Comparison of ENCODE assay signal across 1 cellular context in the genomic region with DNA sequence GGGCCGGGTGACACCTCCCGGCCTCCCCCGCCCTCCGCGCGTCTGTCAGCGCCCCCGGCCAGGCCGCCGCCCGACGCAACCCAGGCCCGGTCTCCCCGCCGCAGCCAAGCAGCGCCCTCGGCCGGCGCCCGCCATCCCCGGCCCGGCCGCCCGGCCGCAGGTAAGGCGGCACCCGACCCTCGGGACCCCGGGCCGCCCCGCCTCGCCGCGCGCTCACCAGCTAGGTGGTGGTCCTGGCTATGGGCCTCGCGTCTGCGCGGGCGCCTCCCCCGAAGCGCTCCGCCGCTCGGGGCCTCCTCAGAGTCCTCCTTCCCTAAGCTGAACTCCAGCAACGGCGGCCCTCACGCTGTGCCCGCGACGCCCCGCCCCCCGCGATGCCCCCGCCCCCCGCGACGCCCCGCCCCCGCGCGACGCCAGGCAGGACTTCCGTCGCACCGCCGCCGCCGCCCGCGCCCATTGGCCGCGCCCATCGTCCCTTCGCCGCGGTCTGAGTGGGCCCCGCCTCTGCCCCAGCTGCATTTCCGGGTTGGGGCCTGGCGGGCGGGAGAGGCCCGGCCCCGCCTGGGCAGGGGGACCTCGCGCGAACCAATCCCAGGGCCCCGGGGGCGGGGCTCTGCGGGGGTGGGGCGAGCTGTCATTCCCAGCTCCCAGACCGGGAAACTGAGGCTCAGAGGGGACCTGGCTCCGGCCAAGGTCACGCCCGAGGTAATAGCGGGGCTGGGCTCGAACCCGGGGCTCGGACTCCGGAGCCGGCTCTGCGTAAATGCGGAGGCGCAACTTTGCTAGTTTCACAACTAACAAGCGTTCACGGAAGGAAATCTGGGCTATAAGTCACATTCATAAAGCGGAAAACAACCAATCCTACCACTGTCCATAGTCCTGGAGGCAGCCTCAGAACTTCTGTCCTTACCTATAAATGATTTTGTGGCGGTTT.
TF ChIP-seq lines count a peak whose summit lies in the region.

No MANE protein-coding gene starts in this region.

TF ChIP-seq in HepG2, 621 proteins besides CTCF, POLR2A, EP300 and RAD21 (continued from another document and continues in another):
- TF ChIP-seq, protein P1, sequence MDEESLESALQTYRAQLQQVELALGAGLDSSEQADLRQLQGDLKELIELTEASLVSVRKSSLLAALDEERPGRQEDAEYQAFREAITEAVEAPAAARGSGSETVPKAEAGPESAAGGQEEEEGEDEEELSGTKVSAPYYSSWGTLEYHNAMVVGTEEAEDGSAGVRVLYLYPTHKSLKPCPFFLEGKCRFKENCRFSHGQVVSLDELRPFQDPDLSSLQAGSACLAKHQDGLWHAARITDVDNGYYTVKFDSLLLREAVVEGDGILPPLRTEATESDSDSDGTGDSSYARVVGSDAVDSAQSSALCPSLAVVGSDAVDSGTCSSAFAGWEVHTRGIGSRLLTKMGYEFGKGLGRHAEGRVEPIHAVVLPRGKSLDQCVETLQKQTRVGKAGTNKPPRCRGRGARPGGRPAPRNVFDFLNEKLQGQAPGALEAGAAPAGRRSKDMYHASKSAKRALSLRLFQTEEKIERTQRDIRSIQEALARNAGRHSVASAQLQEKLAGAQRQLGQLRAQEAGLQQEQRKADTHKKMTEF (CRISPR knock-in tag; IDR thresholded peaks at IDR 0.05): peak; percentile 29; the same call in 1 of the 2 replicates
- peak; percentile 75; the same call in 1 of the 2 replicates for TF ChIP-seq MAZ (IDR thresholded peaks at IDR 0.05; ENCODE audit: borderline replicate concordance, low read depth, low read length)
- TF ChIP-seq MAZ (CRISPR knock-in tag; IDR thresholded peaks at IDR 0.05; ENCODE audit: low read depth): peak; percentile 46
- no peak for TF ChIP-seq SIN3A (IDR thresholded peaks at IDR 0.05; ENCODE audit: borderline replicate concordance, low read depth, low read length)
- TF ChIP-seq, protein P2, sequence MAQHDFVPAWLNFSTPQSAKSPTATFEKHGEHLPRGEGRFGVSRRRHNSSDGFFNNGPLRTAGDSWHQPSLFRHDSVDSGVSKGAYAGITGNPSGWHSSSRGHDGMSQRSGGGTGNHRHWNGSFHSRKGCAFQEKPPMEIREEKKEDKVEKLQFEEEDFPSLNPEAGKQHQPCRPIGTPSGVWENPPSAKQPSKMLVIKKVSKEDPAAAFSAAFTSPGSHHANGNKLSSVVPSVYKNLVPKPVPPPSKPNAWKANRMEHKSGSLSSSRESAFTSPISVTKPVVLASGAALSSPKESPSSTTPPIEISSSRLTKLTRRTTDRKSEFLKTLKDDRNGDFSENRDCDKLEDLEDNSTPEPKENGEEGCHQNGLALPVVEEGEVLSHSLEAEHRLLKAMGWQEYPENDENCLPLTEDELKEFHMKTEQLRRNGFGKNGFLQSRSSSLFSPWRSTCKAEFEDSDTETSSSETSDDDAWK (CRISPR knock-in tag; IDR thresholded peaks at IDR 0.05): no peak
- no peak; the same call in 1 of the 2 replicates for TF ChIP-seq RFXAP (CRISPR knock-in tag; IDR thresholded peaks at IDR 0.05; ENCODE audit: borderline replicate concordance)
- TF ChIP-seq, protein P3, sequence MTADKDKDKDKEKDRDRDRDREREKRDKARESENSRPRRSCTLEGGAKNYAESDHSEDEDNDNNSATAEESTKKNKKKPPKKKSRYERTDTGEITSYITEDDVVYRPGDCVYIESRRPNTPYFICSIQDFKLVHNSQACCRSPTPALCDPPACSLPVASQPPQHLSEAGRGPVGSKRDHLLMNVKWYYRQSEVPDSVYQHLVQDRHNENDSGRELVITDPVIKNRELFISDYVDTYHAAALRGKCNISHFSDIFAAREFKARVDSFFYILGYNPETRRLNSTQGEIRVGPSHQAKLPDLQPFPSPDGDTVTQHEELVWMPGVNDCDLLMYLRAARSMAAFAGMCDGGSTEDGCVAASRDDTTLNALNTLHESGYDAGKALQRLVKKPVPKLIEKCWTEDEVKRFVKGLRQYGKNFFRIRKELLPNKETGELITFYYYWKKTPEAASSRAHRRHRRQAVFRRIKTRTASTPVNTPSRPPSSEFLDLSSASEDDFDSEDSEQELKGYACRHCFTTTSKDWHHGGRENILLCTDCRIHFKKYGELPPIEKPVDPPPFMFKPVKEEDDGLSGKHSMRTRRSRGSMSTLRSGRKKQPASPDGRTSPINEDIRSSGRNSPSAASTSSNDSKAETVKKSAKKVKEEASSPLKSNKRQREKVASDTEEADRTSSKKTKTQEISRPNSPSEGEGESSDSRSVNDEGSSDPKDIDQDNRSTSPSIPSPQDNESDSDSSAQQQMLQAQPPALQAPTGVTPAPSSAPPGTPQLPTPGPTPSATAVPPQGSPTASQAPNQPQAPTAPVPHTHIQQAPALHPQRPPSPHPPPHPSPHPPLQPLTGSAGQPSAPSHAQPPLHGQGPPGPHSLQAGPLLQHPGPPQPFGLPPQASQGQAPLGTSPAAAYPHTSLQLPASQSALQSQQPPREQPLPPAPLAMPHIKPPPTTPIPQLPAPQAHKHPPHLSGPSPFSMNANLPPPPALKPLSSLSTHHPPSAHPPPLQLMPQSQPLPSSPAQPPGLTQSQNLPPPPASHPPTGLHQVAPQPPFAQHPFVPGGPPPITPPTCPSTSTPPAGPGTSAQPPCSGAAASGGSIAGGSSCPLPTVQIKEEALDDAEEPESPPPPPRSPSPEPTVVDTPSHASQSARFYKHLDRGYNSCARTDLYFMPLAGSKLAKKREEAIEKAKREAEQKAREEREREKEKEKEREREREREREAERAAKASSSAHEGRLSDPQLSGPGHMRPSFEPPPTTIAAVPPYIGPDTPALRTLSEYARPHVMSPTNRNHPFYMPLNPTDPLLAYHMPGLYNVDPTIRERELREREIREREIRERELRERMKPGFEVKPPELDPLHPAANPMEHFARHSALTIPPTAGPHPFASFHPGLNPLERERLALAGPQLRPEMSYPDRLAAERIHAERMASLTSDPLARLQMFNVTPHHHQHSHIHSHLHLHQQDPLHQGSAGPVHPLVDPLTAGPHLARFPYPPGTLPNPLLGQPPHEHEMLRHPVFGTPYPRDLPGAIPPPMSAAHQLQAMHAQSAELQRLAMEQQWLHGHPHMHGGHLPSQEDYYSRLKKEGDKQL (CRISPR knock-in tag; IDR thresholded peaks at IDR 0.05; ENCODE audit: low read depth): no peak
- no peak for TF ChIP-seq GLI4 (CRISPR knock-in tag; IDR thresholded peaks at IDR 0.05; ENCODE audit: borderline replicate concordance)
- peak; percentile 53; the same call in 1 of the 2 replicates for TF ChIP-seq POLR2G (IDR thresholded peaks at IDR 0.05; ENCODE audit: low read depth, low read length)
- TF ChIP-seq, protein P4, sequence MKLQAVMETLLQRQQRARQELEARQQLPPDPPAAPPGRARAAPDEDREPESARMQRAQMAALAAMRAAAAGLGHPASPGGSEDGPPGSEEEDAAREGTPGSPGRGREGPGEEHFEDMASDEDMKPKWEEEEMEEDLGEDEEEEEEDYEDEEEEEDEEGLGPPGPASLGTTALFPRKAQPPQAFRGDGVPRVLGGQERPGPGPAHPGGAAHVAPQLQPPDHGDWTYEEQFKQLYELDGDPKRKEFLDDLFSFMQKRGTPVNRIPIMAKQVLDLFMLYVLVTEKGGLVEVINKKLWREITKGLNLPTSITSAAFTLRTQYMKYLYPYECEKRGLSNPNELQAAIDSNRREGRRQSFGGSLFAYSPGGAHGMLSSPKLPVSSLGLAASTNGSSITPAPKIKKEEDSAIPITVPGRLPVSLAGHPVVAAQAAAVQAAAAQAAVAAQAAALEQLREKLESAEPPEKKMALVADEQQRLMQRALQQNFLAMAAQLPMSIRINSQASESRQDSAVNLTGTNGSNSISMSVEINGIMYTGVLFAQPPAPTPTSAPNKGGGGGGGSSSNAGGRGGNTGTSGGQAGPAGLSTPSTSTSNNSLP (IDR thresholded peaks at IDR 0.05; ENCODE audit: low read depth, low read length): no peak
- no peak for TF ChIP-seq MEIS2 (CRISPR knock-in tag; IDR thresholded peaks at IDR 0.05)
- no peak for TF ChIP-seq ZNF562 (CRISPR knock-in tag; IDR thresholded peaks at IDR 0.05; ENCODE audit: borderline replicate concordance)
- no peak for TF ChIP-seq ZNF207 (IDR thresholded peaks at IDR 0.05; ENCODE audit: borderline replicate concordance)
- peak; percentile 59 for TF ChIP-seq NR2C2 (CRISPR knock-in tag; IDR thresholded peaks at IDR 0.05; ENCODE audit: borderline replicate concordance)
- TF ChIP-seq KAT8 (CRISPR knock-in tag; IDR thresholded peaks at IDR 0.05): peak; percentile 75
- no peak for TF ChIP-seq MZF1 (CRISPR knock-in tag; IDR thresholded peaks at IDR 0.05; ENCODE audit: borderline replicate concordance)
- no peak for TF ChIP-seq KLF9 (CRISPR knock-in tag; IDR thresholded peaks at IDR 0.05; ENCODE audit: low read depth)
- TF ChIP-seq, protein P5, sequence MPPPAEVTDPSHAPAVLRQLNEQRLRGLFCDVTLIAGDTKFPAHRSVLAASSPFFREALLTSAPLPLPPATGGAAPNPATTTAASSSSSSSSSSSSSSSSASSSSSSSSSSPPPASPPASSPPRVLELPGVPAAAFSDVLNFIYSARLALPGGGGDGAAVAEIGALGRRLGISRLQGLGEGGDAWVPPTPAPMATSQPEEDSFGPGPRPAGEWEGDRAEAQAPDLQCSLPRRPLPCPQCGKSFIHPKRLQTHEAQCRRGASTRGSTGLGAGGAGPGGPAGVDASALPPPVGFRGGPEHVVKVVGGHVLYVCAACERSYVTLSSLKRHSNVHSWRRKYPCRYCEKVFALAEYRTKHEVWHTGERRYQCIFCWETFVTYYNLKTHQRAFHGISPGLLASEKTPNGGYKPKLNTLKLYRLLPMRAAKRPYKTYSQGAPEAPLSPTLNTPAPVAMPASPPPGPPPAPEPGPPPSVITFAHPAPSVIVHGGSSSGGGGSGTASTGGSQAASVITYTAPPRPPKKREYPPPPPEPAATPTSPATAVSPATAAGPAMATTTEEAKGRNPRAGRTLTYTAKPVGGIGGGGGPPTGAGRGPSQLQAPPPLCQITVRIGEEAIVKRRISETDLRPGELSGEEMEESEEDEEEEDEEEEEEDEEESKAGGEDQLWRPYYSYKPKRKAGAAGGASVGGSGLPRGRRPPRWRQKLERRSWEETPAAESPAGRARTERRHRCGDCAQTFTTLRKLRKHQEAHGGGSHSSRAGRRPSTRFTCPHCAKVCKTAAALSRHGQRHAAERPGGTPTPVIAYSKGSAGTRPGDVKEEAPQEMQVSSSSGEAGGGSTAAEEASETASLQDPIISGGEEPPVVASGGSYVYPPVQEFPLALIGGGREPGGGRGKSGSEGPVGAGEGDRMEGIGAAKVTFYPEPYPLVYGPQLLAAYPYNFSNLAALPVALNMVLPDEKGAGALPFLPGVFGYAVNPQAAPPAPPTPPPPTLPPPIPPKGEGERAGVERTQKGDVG (CRISPR knock-in tag; IDR thresholded peaks at IDR 0.05; ENCODE audit: borderline replicate concordance): no peak
- TF ChIP-seq ZNF746 (CRISPR knock-in tag; IDR thresholded peaks at IDR 0.05): no peak
- no peak for TF ChIP-seq ZNF180 (CRISPR knock-in tag; IDR thresholded peaks at IDR 0.05; ENCODE audit: borderline replicate concordance, low read depth)
- TF ChIP-seq, protein P6, sequence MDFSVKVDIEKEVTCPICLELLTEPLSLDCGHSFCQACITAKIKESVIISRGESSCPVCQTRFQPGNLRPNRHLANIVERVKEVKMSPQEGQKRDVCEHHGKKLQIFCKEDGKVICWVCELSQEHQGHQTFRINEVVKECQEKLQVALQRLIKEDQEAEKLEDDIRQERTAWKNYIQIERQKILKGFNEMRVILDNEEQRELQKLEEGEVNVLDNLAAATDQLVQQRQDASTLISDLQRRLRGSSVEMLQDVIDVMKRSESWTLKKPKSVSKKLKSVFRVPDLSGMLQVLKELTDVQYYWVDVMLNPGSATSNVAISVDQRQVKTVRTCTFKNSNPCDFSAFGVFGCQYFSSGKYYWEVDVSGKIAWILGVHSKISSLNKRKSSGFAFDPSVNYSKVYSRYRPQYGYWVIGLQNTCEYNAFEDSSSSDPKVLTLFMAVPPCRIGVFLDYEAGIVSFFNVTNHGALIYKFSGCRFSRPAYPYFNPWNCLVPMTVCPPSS (IDR thresholded peaks at IDR 0.05): no peak
- no peak for TF ChIP-seq KMT2B (CRISPR knock-in tag; IDR thresholded peaks at IDR 0.05)
- TF ChIP-seq, protein P7, sequence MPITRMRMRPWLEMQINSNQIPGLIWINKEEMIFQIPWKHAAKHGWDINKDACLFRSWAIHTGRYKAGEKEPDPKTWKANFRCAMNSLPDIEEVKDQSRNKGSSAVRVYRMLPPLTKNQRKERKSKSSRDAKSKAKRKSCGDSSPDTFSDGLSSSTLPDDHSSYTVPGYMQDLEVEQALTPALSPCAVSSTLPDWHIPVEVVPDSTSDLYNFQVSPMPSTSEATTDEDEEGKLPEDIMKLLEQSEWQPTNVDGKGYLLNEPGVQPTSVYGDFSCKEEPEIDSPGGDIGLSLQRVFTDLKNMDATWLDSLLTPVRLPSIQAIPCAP (CRISPR knock-in tag; IDR thresholded peaks at IDR 0.05; ENCODE audit: low read depth): no peak
- TF ChIP-seq NFIC (IDR thresholded peaks at IDR 0.05; ENCODE audit: low read length): no peak
- no peak for TF ChIP-seq CCAR2 (optimal IDR thresholded peaks at IDR 0.05; ENCODE audit: low read depth, low read length)
- TF ChIP-seq, protein P8, sequence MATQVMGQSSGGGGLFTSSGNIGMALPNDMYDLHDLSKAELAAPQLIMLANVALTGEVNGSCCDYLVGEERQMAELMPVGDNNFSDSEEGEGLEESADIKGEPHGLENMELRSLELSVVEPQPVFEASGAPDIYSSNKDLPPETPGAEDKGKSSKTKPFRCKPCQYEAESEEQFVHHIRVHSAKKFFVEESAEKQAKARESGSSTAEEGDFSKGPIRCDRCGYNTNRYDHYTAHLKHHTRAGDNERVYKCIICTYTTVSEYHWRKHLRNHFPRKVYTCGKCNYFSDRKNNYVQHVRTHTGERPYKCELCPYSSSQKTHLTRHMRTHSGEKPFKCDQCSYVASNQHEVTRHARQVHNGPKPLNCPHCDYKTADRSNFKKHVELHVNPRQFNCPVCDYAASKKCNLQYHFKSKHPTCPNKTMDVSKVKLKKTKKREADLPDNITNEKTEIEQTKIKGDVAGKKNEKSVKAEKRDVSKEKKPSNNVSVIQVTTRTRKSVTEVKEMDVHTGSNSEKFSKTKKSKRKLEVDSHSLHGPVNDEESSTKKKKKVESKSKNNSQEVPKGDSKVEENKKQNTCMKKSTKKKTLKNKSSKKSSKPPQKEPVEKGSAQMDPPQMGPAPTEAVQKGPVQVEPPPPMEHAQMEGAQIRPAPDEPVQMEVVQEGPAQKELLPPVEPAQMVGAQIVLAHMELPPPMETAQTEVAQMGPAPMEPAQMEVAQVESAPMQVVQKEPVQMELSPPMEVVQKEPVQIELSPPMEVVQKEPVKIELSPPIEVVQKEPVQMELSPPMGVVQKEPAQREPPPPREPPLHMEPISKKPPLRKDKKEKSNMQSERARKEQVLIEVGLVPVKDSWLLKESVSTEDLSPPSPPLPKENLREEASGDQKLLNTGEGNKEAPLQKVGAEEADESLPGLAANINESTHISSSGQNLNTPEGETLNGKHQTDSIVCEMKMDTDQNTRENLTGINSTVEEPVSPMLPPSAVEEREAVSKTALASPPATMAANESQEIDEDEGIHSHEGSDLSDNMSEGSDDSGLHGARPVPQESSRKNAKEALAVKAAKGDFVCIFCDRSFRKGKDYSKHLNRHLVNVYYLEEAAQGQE (IDR thresholded peaks at IDR 0.05; ENCODE audit: borderline replicate concordance in 1 of 2, low read depth in 1 of 2, low read length in 2 of 2): peak in 1 of 2 experiments; percentile 70; a peak in 2 of 4 replicates
- TF ChIP-seq, protein P9, sequence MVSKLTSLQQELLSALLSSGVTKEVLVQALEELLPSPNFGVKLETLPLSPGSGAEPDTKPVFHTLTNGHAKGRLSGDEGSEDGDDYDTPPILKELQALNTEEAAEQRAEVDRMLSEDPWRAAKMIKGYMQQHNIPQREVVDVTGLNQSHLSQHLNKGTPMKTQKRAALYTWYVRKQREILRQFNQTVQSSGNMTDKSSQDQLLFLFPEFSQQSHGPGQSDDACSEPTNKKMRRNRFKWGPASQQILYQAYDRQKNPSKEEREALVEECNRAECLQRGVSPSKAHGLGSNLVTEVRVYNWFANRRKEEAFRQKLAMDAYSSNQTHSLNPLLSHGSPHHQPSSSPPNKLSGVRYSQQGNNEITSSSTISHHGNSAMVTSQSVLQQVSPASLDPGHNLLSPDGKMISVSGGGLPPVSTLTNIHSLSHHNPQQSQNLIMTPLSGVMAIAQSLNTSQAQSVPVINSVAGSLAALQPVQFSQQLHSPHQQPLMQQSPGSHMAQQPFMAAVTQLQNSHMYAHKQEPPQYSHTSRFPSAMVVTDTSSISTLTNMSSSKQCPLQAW (CRISPR knock-in tag; IDR thresholded peaks at IDR 0.05): no peak
- no peak for TF ChIP-seq KAT2B (IDR thresholded peaks at IDR 0.05; ENCODE audit: borderline replicate concordance, low read depth, low read length)
